ENCODE assay signal across 19 cellular contexts in genomic region chr2:51717318-51717717, GRCh38.
DNase-seq lines count a peak whose midpoint lies in the region; ATAC-seq and TF ChIP-seq lines count a peak whose summit lies in the region.
"Had no signal": no experiment of that assay in that cellular context is flagged by ENCODE, and none has a peak within 500 bp of the region (broad histone marks: within the 10 kb centered on the region; RNA-seq: fewer than 3 reads in every experiment).

No MANE protein-coding gene starts in this region.

- H3K27me3 ChIP-seq in mammary epithelial cell (ENCODE audit: insufficient read depth, low read length): no peaks in the 10 kb centered on the region
- H3K27me3 ChIP-seq: neutrophil, vagina had no signal

- 66% methylated on average over 3 of the region's 3 CpGs for WGBS in mammary epithelial cell (ENCODE audit: low coverage, missing lambda C conversion rate)

- CTCF ChIA-PET in mammary epithelial cell (lab: Charles Lee; ENCODE audit: low non-redundant PET): interaction anchor here (0.7 kb wide), 1 partner anchor 201 kb away, joined by 3 read pairs; no protein-coding TSS in a partner anchor

- BruUV-seq in mammary epithelial cell (replicated peaks; lab: Mats Ljungman, UMichigan): no TSS peak

- H3K4me2 ChIP-seq in mammary epithelial cell (ENCODE audit: insufficient read depth, low read depth, low read length): no peak overlapping the region

- no peaks in the 10 kb centered on the region for H3K4me1 Mint-ChIP-seq in mesothelial cell of epicardium
- H3K4me1 Mint-ChIP-seq: activated naive CD4-positive, alpha-beta T cell treated with anti-CD3 and anti-CD28 coated beads, Interleukin-2, amount 50 U/mL, for 24 hours; memory B cell; T-cell had no signal

- no peak overlapping the region for H3K27ac ChIP-seq in mammary epithelial cell (ENCODE audit: insufficient read depth, low read depth, low read length)
- H3K27ac ChIP-seq: neutrophil, skin epidermis, vagina had no signal

- H3K4me3 ChIP-seq in mammary epithelial cell (replicated peaks in 1 of 3; ENCODE audit: insufficient read depth in 1 of 3, low read depth in 2 of 3, low read length in 3 of 3): no peak overlapping the region
- H3K4me3 ChIP-seq: skin epidermis, vagina had no signal

- no peaks in the 10 kb centered on the region for H3K27me3 Mint-ChIP-seq in mesothelial cell of epicardium (ENCODE audit: low read depth)
- H3K27me3 Mint-ChIP-seq: activated naive CD4-positive, alpha-beta T cell treated with anti-CD3 and anti-CD28 coated beads, Interleukin-2, amount 50 U/mL, for 24 hours; memory B cell; T-cell had no signal

- no peak overlapping the region for H3K27ac Mint-ChIP-seq in mesothelial cell of epicardium
- H3K27ac Mint-ChIP-seq: activated naive CD4-positive, alpha-beta T cell treated with anti-CD3 and anti-CD28 coated beads, Interleukin-2, amount 50 U/mL, for 24 hours; memory B cell; T-cell had no signal

- H2AFZ ChIP-seq in mammary epithelial cell (ENCODE audit: low read depth, low read length): no peak overlapping the region

- DNase-seq in ACHN (peak; percentile 39), HS-5 (ENCODE audit: low read depth) (peak; percentile 73), mammary epithelial cell (peak; percentile 27), iris pigment epithelial cell (ENCODE audit: low read depth) (peak; percentile 97), mesothelial cell of epicardium (ENCODE audit: low spot score in 2 of 2, unreplicated experiment in 2 of 2) (no peak)
- DNase-seq in stimulated activated CD4-positive, alpha-beta T cell treated with anti-CD3 and anti-CD28 coated beads, Interleukin-4, amount 100 ng/mL, for 1 hour: no peak
- DNase-seq: activated CD8-positive, alpha-beta memory T cell treated with anti-CD3 and anti-CD28 coated beads, Interleukin-2, amount 50 U/mL, for 48 hours; Kasumi-1; NCI-H1694; NCI-H510A treated with DMSO at 0.1 percent for 48 hours; stimulated activated naive CD8-positive, alpha-beta T cell treated with anti-CD3 and anti-CD28 coated beads, Interleukin-15, Interleukin-2, amounts not matched to agents 100 U/mL and 50 U/mL, for 24 hours; T-cell had no signal

- no peak overlapping the region for H3K4me3 Mint-ChIP-seq in mesothelial cell of epicardium
- H3K4me3 Mint-ChIP-seq: activated naive CD4-positive, alpha-beta T cell treated with anti-CD3 and anti-CD28 coated beads, Interleukin-2, amount 50 U/mL, for 24 hours; memory B cell; T-cell had no signal

- in situ Hi-C loops in ACHN (cut with HindIII; ENCODE audit: low pct_ligation_motif_present, low pct_unique_long_range_greater_than_20kb, low sequenced_read_pairs): no loop called here
- in situ Hi-C loops in mammary epithelial cell (cut with MboI; ENCODE audit: low sequenced_read_pairs in 2 of 2): no loop called here

- peaks cover 24% of the 10 kb centered on the region for H3K9me3 Mint-ChIP-seq in mesothelial cell of epicardium
- H3K9me3 Mint-ChIP-seq: memory B cell had no signal

- no peaks in the 10 kb centered on the region for H3K9me3 ChIP-seq in mammary epithelial cell (replicated peaks; ENCODE audit: insufficient read depth, low read length)
- H3K9me3 ChIP-seq: neutrophil, vagina had no signal

- no peaks in the 10 kb centered on the region for H3K4me1 ChIP-seq in mammary epithelial cell (ENCODE audit: insufficient read depth, low read length)
- H3K4me1 ChIP-seq: vagina had no signal

- H3K79me2 ChIP-seq in mammary epithelial cell (ENCODE audit: insufficient read depth, low read length): no peaks in the 10 kb centered on the region

- ATAC-seq in HG02973 (IDR thresholded peaks at IDR 0.05; ENCODE audit: unreplicated experiment) (no peak), HG03565 (IDR thresholded peaks at IDR 0.05; ENCODE audit: unreplicated experiment) (no peak)
- ATAC-seq: stimulated activated naive CD8-positive, alpha-beta T cell treated with anti-CD3 and anti-CD28 coated beads, Interleukin-15, Interleukin-2, amounts not matched to agents 100 U/mL and 50 U/mL, for 24 hours; T-cell had no signal

- no peak for TF ChIP-seq CTCF in mammary epithelial cell (conservative IDR thresholded peaks at IDR 0.05 in 1 of 2, IDR thresholded peaks at IDR 0.05 in 1 of 2; ENCODE audit: extremely low read depth in 1 of 2, insufficient read depth in 1 of 2, low read depth in 1 of 2, low read length in 2 of 2)
- TF ChIP-seq CTCF in mesothelial cell of epicardium (IDR thresholded peaks at IDR 0.05; ENCODE audit: unreplicated experiment): no peak

- peaks cover 4% of the 10 kb centered on the region for H3K36me3 Mint-ChIP-seq in mesothelial cell of epicardium
- H3K36me3 Mint-ChIP-seq: activated naive CD4-positive, alpha-beta T cell treated with anti-CD3 and anti-CD28 coated beads, Interleukin-2, amount 50 U/mL, for 24 hours; memory B cell; T-cell had no signal

- no peak overlapping the region for H3K9ac ChIP-seq in mammary epithelial cell (ENCODE audit: insufficient read depth, low read length)

- intact Hi-C loops in mammary epithelial cell (cut with micrococcal nuclease): no loop called here

- H3K36me3 ChIP-seq in mammary epithelial cell (ENCODE audit: insufficient read depth, low read length): no peaks in the 10 kb centered on the region
- H3K36me3 ChIP-seq: neutrophil, vagina had no signal

- dilution Hi-C loops in mammary epithelial cell (cut with HindIII; ENCODE audit: low sequenced_read_pairs): no loop called here

- H4K20me1 ChIP-seq in mammary epithelial cell (ENCODE audit: insufficient read depth, low read length): no peaks in the 10 kb centered on the region

Comparison
In these comparisons a context has a peak if more than half of its experiments do, and no peak if none do; other contexts are left out.
1. DNase-seq: peak in ACHN (single experiment), HS-5 (single experiment), mammary epithelial cell (single experiment) and iris pigment epithelial cell (single experiment); none in mesothelial cell of epicardium (0 of 2) and stimulated activated CD4-positive, alpha-beta T cell treated with anti-CD3 and anti-CD28 coated beads, Interleukin-4, amount 100 ng/mL, for 1 hour (single experiment).